In genomic region chr10:71818674-71819260, GRCh38 we compare ENCODE assay signal across 16 cellular contexts. TPM values are rescaled to one million over a fixed set of nuclear protein-coding genes. Genes with fewer than 3 reads are reported as not detected.
DNase-seq lines count a peak whose midpoint lies in the region; ATAC-seq and TF ChIP-seq lines count a peak whose summit lies in the region.
"Had no signal": no experiment of that assay in that cellular context is flagged by ENCODE, and none has a peak within 500 bp of the region (broad histone marks: within the 10 kb centered on the region; RNA-seq: fewer than 3 reads in every experiment).

No MANE protein-coding gene starts in this region.

- H3K79me2 ChIP-seq in GM23338 (replicated peaks; ENCODE audit: insufficient read depth): no peaks in the 10 kb centered on the region

- H3K36me3 ChIP-seq in right atrium auricular region (peaks cover 90% of the 10 kb centered on the region), neuronal stem cell (replicated peaks in 1 of 2; ENCODE audit: control insufficient read depth in 2 of 2, insufficient read depth in 2 of 2, low read length in 2 of 2) (peaks cover 71 to 96% of the 10 kb centered on the region in 2 donors), tibial nerve (peaks cover 0 to 97% (median 32%) of the 10 kb centered on the region in 3 donors), GM23338 (ENCODE audit: insufficient read depth) (peaks cover 43% of the 10 kb centered on the region)

- no peak overlapping the region for H2AK5ac ChIP-seq in neuronal stem cell (ENCODE audit: low read depth, low read length)

- H3K27ac ChIP-seq in right atrium auricular region: peak overlapping the region; percentile 61 to 66
- peak overlapping the region; percentile 38 for H3K27ac ChIP-seq in caudate nucleus (ENCODE audit: low read depth, low read length)
- H3K27ac ChIP-seq in neuronal stem cell (replicated peaks; ENCODE audit: low read length): no peak overlapping the region
- peak overlapping the region in 3 of 4 donors; percentile 35 to 70 (median 68) for H3K27ac ChIP-seq in tibial nerve
- no peak overlapping the region for H3K27ac ChIP-seq in GM23338 (ENCODE audit: low read depth)
- H3K27ac ChIP-seq: A549 had no signal

- WGBS in neuronal stem cell (ENCODE audit: extremely low coverage in 2 of 2, insufficient read length in 2 of 2, insufficient replicate concordance in 1 of 2), 2 donors: no CpG with 5 or more reads among the region's 14 CpGs
- 81 to 84% methylated on average over 9 to 10 of the region's 14 CpGs for WGBS in tibial nerve, 2 donors

- H3K9me3 ChIP-seq in right atrium auricular region (no peaks in the 10 kb centered on the region), neuronal stem cell (replicated peaks in 1 of 2; ENCODE audit: control insufficient read depth in 2 of 2, insufficient read depth in 1 of 2, low read depth in 1 of 2, low read length in 2 of 2) (no peaks in the 10 kb centered on the region), tibial nerve (no peaks in the 10 kb centered on the region)
- H3K9me3 ChIP-seq: A549 had no signal

- TF ChIP-seq EP300 in tibial nerve (IDR thresholded peaks at IDR 0.05): no peak

- H3K4me1 ChIP-seq in right atrium auricular region (peaks cover 0 to 36% of the 10 kb centered on the region in 2 donors), neuronal stem cell (ENCODE audit: control insufficient read depth in 2 of 2, insufficient read depth in 1 of 2, low read depth in 1 of 2, low read length in 2 of 2) (no peaks in the 10 kb centered on the region), tibial nerve (peaks cover 0 to 40% (median 13%) of the 10 kb centered on the region in 4 donors), GM23338 (ENCODE audit: insufficient read depth) (no peaks in the 10 kb centered on the region; the same call in 1 of the 2 replicates)

- no peaks in the 10 kb centered on the region; the same call in 1 of the 2 replicates for H4K20me1 ChIP-seq in GM23338 (replicated peaks; ENCODE audit: insufficient read depth)

- peaks cover 81% of the 10 kb centered on the region for H3K36me3 Mint-ChIP-seq in GM23338 (ENCODE audit: low read depth)

- H3F3A ChIP-seq in GM23338 (replicated peaks; ENCODE audit: low read depth): no peaks in the 10 kb centered on the region

- H4K8ac ChIP-seq in neuronal stem cell (ENCODE audit: low read depth, low read length): no peak overlapping the region

- DNase-seq in right atrium auricular region (ENCODE audit: low spot score) (no peak), left ventricle myocardium superior (no peak), caudate nucleus (lab: John Stamatoyannopoulos, UW) (no peak), neuronal stem cell (ENCODE audit: low spot score) (no peak), tibial nerve (ENCODE audit: low spot score in 2 of 2) (no peak), GM23338 (ENCODE audit: low spot score) (no peak), NCI-H2171 treated with DMSO at 0.1 percent for 48 hours (lab: John Stamatoyannopoulos, UW) (no peak)
- DNase-seq: DMS79; NCI-H1436 treated with DMSO at 0.1 percent for 48 hours; NCI-H2081 treated with DMSO at 0.1 percent for 48 hours; NCI-H226; NCI-H526 treated with DMSO at 0.1 percent for 48 hours; NK-92 treated with Interleukin-12 subunit alpha and Interleukin-12 subunit beta, amount 100 ng/mL, for 24 hours; OCI-M1 had no signal

- no peak overlapping the region for H3K27ac Mint-ChIP-seq in GM23338

- TF ChIP-seq POLR2A in tibial nerve (IDR thresholded peaks at IDR 0.05): no peak

- peaks cover 2% of the 10 kb centered on the region for H3K79me1 ChIP-seq in neuronal stem cell (ENCODE audit: low read depth, low read length)

- H2BK5ac ChIP-seq in neuronal stem cell (ENCODE audit: low read length): no peak overlapping the region

- ATAC-seq in left ventricle myocardium superior (no peak), GM23338 (no peak), HG03196 (IDR thresholded peaks at IDR 0.05; ENCODE audit: unreplicated experiment) (no peak)
- ATAC-seq: A549 had no signal

- no peak overlapping the region for H2BK15ac ChIP-seq in neuronal stem cell (ENCODE audit: low read length)

- no peak overlapping the region for H2AFZ ChIP-seq in neuronal stem cell (ENCODE audit: low read length)
- no peak overlapping the region for H2AFZ ChIP-seq in GM23338

- no peak overlapping the region for H3K4ac ChIP-seq in neuronal stem cell (ENCODE audit: low read length)

- no peak overlapping the region for H2BK120ac ChIP-seq in neuronal stem cell (ENCODE audit: low read depth, low read length)

- peaks cover 4% of the 10 kb centered on the region; the same call in 1 of the 3 replicates for H3K4me1 Mint-ChIP-seq in GM23338

- no peak overlapping the region for H2BK12ac ChIP-seq in neuronal stem cell (ENCODE audit: low read length)

- no peaks in the 10 kb centered on the region; the same call in 2 of the 3 replicates for H3K9me3 Mint-ChIP-seq in GM23338

- H3K23ac ChIP-seq in neuronal stem cell (ENCODE audit: low read depth, low read length, poor library complexity): no peak overlapping the region

- H3K27me3 Mint-ChIP-seq in GM23338 (ENCODE audit: insufficient read depth, low read depth, poor library complexity): peaks cover 6% of the 10 kb centered on the region

- TF ChIP-seq CTCF in right atrium auricular region (IDR thresholded peaks at IDR 0.05) (no peak), tibial nerve (IDR thresholded peaks at IDR 0.05) (no peak), GM23338 (conservative IDR thresholded peaks at IDR 0.05; ENCODE audit: low read depth in 2 of 2) (no peak)

- H3K4me3 ChIP-seq in right atrium auricular region: no peak overlapping the region
- no peak overlapping the region for H3K4me3 ChIP-seq in neuronal stem cell (ENCODE audit: low read length in 2 of 2)
- no peak overlapping the region for H3K4me3 ChIP-seq in tibial nerve
- H3K4me3 ChIP-seq in GM23338: no peak overlapping the region
- H3K4me3 ChIP-seq: A549 had no signal

- H3K27me3 ChIP-seq in right atrium auricular region (no peaks in the 10 kb centered on the region), neuronal stem cell (ENCODE audit: control insufficient read depth in 3 of 3, insufficient read depth in 3 of 3, low read depth in 1 of 3, low read length in 3 of 3) (no peaks in the 10 kb centered on the region), tibial nerve (no peaks in the 10 kb centered on the region), GM23338 (ENCODE audit: insufficient read depth) (no peaks in the 10 kb centered on the region)

- H3K4me3 Mint-ChIP-seq in GM23338: no peak overlapping the region

- no peak overlapping the region for H3K14ac ChIP-seq in neuronal stem cell (ENCODE audit: low read length)

- no peak overlapping the region for H3K18ac ChIP-seq in neuronal stem cell (ENCODE audit: low read length)

- H4K91ac ChIP-seq in neuronal stem cell (ENCODE audit: low read depth, low read length, poor library complexity): no peak overlapping the region

- H3K4me2 ChIP-seq in neuronal stem cell (ENCODE audit: insufficient read depth, low read length, poor library complexity, severe bottlenecking) (no peak overlapping the region), GM23338 (no peak overlapping the region)
- H3K4me2 ChIP-seq: A549 had no signal

- peak overlapping the region; percentile 7 for H3K9ac ChIP-seq in neuronal stem cell (ENCODE audit: low read depth, low read length, poor library complexity)

- H3K9me2 ChIP-seq in GM23338 (ENCODE audit: insufficient read depth): no peaks in the 10 kb centered on the region

- intact Hi-C loops in left ventricle myocardium superior (cut with micrococcal nuclease): no loop called here

TF ChIP-seq in GM23338, 12 proteins besides CTCF, POLR2A, EP300 and RAD21 (continues in another document):
- TF ChIP-seq STAT1 (IDR thresholded peaks at IDR 0.05; ENCODE audit: unreplicated experiment) (no peak), EZH2phosphoT487 (IDR thresholded peaks at IDR 0.05; ENCODE audit: unreplicated experiment) (no peak), ETS1 (IDR thresholded peaks at IDR 0.05) (no peak), NANOG (IDR thresholded peaks at IDR 0.05; ENCODE audit: borderline replicate concordance) (no peak)

RNA-seq across cellular contexts. Expression of gene PSAP, which starts 32.3 kb away (rescaled TPM):
- total RNA-seq in right atrium auricular region: 1,000 to 10,000 TPM; 1,145 to 1,486 TPM
- total RNA-seq in left ventricle myocardium superior: 1,798 TPM
- 264 TPM for polyA plus RNA-seq in neuronal stem cell (2013, experiment 1 of 2)
- 263 TPM for polyA plus RNA-seq in neuronal stem cell (2013, experiment 2 of 2)
- 1,000 to 10,000 TPM in 1 of 4 donors, 100 to 1,000 TPM in 3; 757 to 1,009 (median 906) TPM for total RNA-seq in tibial nerve
- 362 and 391 TPM in 2 replicates for total RNA-seq in GM23338 (2014; rRNA removed; shearing (Covaris generic))
- 144 and 151 TPM in 2 replicates for polyA plus RNA-seq in GM23338 (2016; fragmentation: Nextera tagmentation; extraction: Ambion mirVana)

RNA-seq across cellular contexts. Expression of gene VSIR, which starts 45.4 kb away (rescaled TPM):
- total RNA-seq in right atrium auricular region (10 to 100 TPM; 36.1 to 56.0 TPM), left ventricle myocardium superior (127 TPM), tibial nerve (100 to 1,000 TPM; 133 to 227 (median 151) TPM)
- polyA plus RNA-seq in neuronal stem cell (2013, experiment 1 of 2): 0.29 TPM
- polyA plus RNA-seq in neuronal stem cell (2013, experiment 2 of 2): 0.48 TPM
- 0.04 and 0.10 TPM in 2 replicates for total RNA-seq in GM23338 (2014; rRNA removed; shearing (Covaris generic))
- polyA plus RNA-seq in GM23338 (2016; fragmentation: Nextera tagmentation; extraction: Ambion mirVana): 0.74 TPM in 1 of 2 replicates, not detected in the other

Comparison
In these comparisons a context has a peak if more than half of its experiments do, and no peak if none do; other contexts are left out.
1. H3K27ac ChIP-seq: peak in right atrium auricular region (2 of 2), caudate nucleus (single experiment) and tibial nerve (3 of 4); none in neuronal stem cell (single experiment) and GM23338 (single experiment).
2. RNA of gene VSIR, which starts 45.4 kb away (total RNA-seq): 133 to 227 TPM in tibial nerve, 127 TPM in left ventricle myocardium superior (single experiment) and 36.1 to 56.0 TPM in right atrium auricular region; 0.04 to 0.10 TPM in GM23338; every median in the first group is over 10 times any median in the second.